ENCODE assay signal across 1 cellular context in the genomic region with DNA sequence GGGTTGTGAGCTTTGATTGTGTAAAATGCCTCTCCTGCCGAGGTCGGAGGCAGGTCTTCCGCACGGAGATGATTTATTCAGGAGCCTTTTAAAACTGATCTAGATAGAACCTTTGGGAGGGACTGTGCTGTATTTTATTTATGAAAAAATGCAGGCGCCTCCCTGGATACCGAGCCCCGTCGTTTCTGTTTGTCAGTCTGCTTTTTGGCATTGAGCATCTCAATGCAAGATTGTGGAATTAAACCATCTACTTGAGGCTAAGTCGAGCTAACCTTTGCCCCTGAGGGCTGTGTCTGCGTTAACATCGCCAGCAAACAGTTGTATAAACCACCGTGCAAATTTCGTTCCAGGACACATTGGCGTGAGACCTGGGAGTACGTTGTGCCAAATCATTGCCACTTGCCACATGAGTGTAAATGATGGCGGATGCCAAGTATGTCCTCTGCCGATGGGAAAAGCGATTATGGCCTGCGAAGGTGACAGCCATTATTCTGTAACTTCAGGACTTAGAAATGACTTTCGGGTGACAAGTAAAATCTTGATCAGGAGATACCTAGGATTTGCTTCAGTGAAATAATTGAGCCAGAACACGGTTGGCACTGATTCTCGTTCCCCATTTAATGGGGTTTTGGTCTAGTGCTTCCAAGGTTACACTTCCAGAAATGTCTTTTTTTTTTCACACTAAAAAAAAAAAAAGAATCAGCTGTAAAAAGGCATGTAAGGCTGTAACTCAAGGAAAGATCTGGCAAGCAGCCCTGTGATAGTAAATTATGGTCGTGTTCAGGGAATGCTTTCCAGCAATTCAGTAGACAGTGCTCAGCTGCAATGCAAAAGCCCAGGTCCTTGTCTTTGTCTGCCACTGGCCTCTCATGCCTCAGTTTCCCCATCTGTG.
TF ChIP-seq lines count a peak whose summit lies in the region.

No MANE protein-coding gene starts in this region.

TF ChIP-seq in HepG2, 621 proteins besides CTCF, POLR2A, EP300 and RAD21:
- TF ChIP-seq, protein P1, sequence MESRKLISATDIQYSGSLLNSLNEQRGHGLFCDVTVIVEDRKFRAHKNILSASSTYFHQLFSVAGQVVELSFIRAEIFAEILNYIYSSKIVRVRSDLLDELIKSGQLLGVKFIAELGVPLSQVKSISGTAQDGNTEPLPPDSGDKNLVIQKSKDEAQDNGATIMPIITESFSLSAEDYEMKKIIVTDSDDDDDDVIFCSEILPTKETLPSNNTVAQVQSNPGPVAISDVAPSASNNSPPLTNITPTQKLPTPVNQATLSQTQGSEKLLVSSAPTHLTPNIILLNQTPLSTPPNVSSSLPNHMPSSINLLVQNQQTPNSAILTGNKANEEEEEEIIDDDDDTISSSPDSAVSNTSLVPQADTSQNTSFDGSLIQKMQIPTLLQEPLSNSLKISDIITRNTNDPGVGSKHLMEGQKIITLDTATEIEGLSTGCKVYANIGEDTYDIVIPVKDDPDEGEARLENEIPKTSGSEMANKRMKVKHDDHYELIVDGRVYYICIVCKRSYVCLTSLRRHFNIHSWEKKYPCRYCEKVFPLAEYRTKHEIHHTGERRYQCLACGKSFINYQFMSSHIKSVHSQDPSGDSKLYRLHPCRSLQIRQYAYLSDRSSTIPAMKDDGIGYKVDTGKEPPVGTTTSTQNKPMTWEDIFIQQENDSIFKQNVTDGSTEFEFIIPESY (CRISPR knock-in tag; IDR thresholded peaks at IDR 0.05), result peak; percentile 50
- no peak for TF ChIP-seq BCL6 (CRISPR knock-in tag; IDR thresholded peaks at IDR 0.05)
- TF ChIP-seq ZBTB38 (CRISPR knock-in tag; IDR thresholded peaks at IDR 0.05), result 0 out of 2 replicates have a peak, but pooled peaks have one; percentile 57
